19 cellular contexts compared by ENCODE assay signal in the genomic region with DNA sequence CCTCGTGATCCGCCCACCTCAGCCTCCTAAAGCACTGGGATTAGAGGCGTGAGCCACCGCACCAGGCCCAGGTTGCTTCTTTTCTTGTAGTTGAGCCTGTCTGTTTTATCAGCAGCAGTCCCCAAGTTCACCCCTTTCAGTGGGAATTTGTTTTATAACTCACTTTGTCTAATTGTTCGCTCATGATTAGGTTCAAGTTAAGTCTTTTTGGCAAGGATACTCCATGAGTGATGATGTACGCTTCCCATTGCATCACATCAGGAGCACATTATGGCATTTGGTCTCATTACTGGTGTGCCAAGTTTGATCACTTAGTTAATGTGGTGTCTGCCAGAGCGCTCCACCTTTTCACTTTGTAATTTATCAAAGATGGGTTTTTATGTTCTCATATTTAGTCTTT. TPM values are rescaled to one million over a fixed set of nuclear protein-coding genes. Genes with fewer than 3 reads are reported as not detected.
DNase-seq lines count a peak whose midpoint lies in the region; ATAC-seq, FAIRE-seq and TF ChIP-seq lines count a peak whose summit lies in the region.
"Had no signal": no experiment of that assay in that cellular context is flagged by ENCODE, and none has a peak within 500 bp of the region (broad histone marks: within the 10 kb centered on the region; RNA-seq: fewer than 3 reads in every experiment).

No MANE protein-coding gene starts in this region.

- no peaks in the 10 kb centered on the region; the same call in 2 of the 3 replicates for H3K9me3 ChIP-seq in GM12878 (replicated peaks; ENCODE audit: control insufficient read depth, insufficient read depth, low read length)
- no peaks in the 10 kb centered on the region for H3K9me3 ChIP-seq in esophagus muscularis mucosa
- H3K9me3 ChIP-seq in lower lobe of right lung: no peaks in the 10 kb centered on the region
- H3K9me3 ChIP-seq: HAP-1 had no signal

- no peaks in the 10 kb centered on the region for H4K20me1 ChIP-seq in GM12878 (ENCODE audit: control insufficient read depth, insufficient read depth)
- H4K20me1 ChIP-seq: BLaER1 had no signal

- peak; percentile 10 for DNase-seq in NCI-H69 (lab: John Stamatoyannopoulos, UW)
- no peak for DNase-seq in GM12878 (ENCODE audit: low read depth, low spot score)
- DNase-seq in esophagus muscularis mucosa (ENCODE audit: extremely low spot score): peak; percentile 66
- DNase-seq in lower lobe of right lung: no peak
- no peak for DNase-seq in globus pallidus (ENCODE audit: low spot score)
- DNase-seq: CD4-positive, alpha-beta memory T cell; DMS153; DMS79; GF-D8; GM23248 had no signal

- TF ChIP-seq EP300 in GM12878 (IDR thresholded peaks at IDR 0.05; ENCODE audit: borderline replicate concordance in 1 of 2, control insufficient read depth in 1 of 2, low read depth in 2 of 2, low read length in 2 of 2): no peak
- TF ChIP-seq EP300 in esophagus muscularis mucosa (IDR thresholded peaks at IDR 0.05): no peak

- CTCF ChIA-PET in GM12878 (lab: Yijun Ruan, JAX): no interaction called here

- H3K4me1 ChIP-seq in GM12878 (ENCODE audit: control insufficient read depth, insufficient read depth, low read length) (no peaks in the 10 kb centered on the region), esophagus muscularis mucosa (no peaks in the 10 kb centered on the region), lower lobe of right lung (no peaks in the 10 kb centered on the region)
- H3K4me1 ChIP-seq: HAP-1 had no signal

- H3K4me3 ChIP-seq in GM12878: no peak overlapping the region
- no peak overlapping the region for H3K4me3 ChIP-seq in esophagus muscularis mucosa
- H3K4me3 ChIP-seq in lower lobe of right lung: no peak overlapping the region
- H3K4me3 ChIP-seq: BLaER1, GM23248, HAP-1 had no signal

- ATAC-seq in GM12878 (no peak), GM21381 (IDR thresholded peaks at IDR 0.05; ENCODE audit: unreplicated experiment) (no peak), lower lobe of right lung (no peak)

- H3K4me2 ChIP-seq in GM12878 (ENCODE audit: control insufficient read depth, insufficient read depth): no peak overlapping the region
- H3K4me2 ChIP-seq: BLaER1 had no signal

- H3K27ac ChIP-seq in GM12878 (ENCODE audit: control insufficient read depth, insufficient read depth) (no peak overlapping the region), esophagus muscularis mucosa (replicated peaks in 1 of 4) (no peak overlapping the region), lower lobe of right lung (no peak overlapping the region)
- H3K27ac ChIP-seq: BLaER1, GM23248, HL-60 had no signal

- POLR2A ChIA-PET in GM12878 (lab: Charles Lee): no interaction called here

- H3K27me3 ChIP-seq in GM12878 (replicated peaks in 1 of 2; ENCODE audit: control insufficient read depth in 2 of 2, insufficient read depth in 2 of 2, low read length in 1 of 2) (no peaks in the 10 kb centered on the region), esophagus muscularis mucosa (no peaks in the 10 kb centered on the region), lower lobe of right lung (ENCODE audit: low read depth) (no peaks in the 10 kb centered on the region)
- H3K27me3 ChIP-seq: BLaER1 had no signal

- TF ChIP-seq RAD21 in GM12878 (IDR thresholded peaks at IDR 0.05; ENCODE audit: insufficient read depth, low read depth, low read length): no peak

- H3K36me3 ChIP-seq in GM12878 (ENCODE audit: control insufficient read depth in 2 of 2, insufficient read depth in 2 of 2, low read length in 1 of 2) (no peaks in the 10 kb centered on the region), esophagus muscularis mucosa (no peaks in the 10 kb centered on the region), lower lobe of right lung (no peaks in the 10 kb centered on the region)
- H3K36me3 ChIP-seq: HAP-1 had no signal

- 49% methylated on average over 7 of the region's 7 CpGs for WGBS in GM12878 (ENCODE audit: insufficient coverage, insufficient replicate concordance, low lambda C conversion rate, missing lambda C conversion rate)
- 93% methylated on average over 7 of the region's 7 CpGs for WGBS in esophagus muscularis mucosa

- intact Hi-C loops in GM12878 (cut with micrococcal nuclease; ENCODE audit: unreplicated experiment) (no loop called here), esophagus muscularis mucosa (cut with DNase I) (no loop called here), lower lobe of right lung (cut with DNase I) (no loop called here)

- no peak for TF ChIP-seq CTCF in GM12878 (IDR thresholded peaks at IDR 0.05 in 2 of 3, conservative IDR thresholded peaks at IDR 0.05 in 1 of 3; ENCODE audit: control insufficient read depth in 2 of 3, extremely low read depth in 1 of 3, insufficient read depth in 1 of 3, low read depth in 3 of 3, low read length in 3 of 3)
- no peak for TF ChIP-seq CTCF in esophagus muscularis mucosa (IDR thresholded peaks at IDR 0.05)
- TF ChIP-seq CTCF in lower lobe of right lung (IDR thresholded peaks at IDR 0.05): no peak

- in situ Hi-C loops in GM12878 (cut with MboI): no loop called here

- H3K79me2 ChIP-seq in GM12878 (ENCODE audit: control insufficient read depth, insufficient read depth, low read length): no peaks in the 10 kb centered on the region

- TF ChIP-seq POLR2A in GM12878 (IDR thresholded peaks at IDR 0.05; ENCODE audit: low read depth, low read length) (no peak), esophagus muscularis mucosa (IDR thresholded peaks at IDR 0.05; ENCODE audit: low read depth) (no peak)

- RAD21 ChIA-PET in GM12878 (lab: Charles Lee; ENCODE audit: unreplicated experiment): no interaction called here

- no peak overlapping the region for H2AFZ ChIP-seq in GM12878 (ENCODE audit: control insufficient read depth, low read depth, low read length)
- H2AFZ ChIP-seq: GM23248 had no signal

- BruUV-seq in GM12878 (replicated peaks; lab: Mats Ljungman, UMichigan): no TSS peak

- H3K9ac ChIP-seq in GM12878 (ENCODE audit: control insufficient read depth, insufficient read depth, low read length): no peak overlapping the region
- H3K9ac ChIP-seq: BLaER1, GM23248 had no signal

- FAIRE-seq in GM12878 (lab: Jason Lieb, UNC): no peak
- FAIRE-seq: A204.1, GM19239 had no signal

- SMC1A ChIA-PET in GM12878 (lab: Charles Lee; ENCODE audit: uncharacterized antibody, unreplicated experiment): no interaction called here

TF ChIP-seq in GM12878, 131 proteins besides CTCF, POLR2A, EP300 and RAD21 (continues in another document):
- no peak for TF ChIP-seq HDAC6 (IDR thresholded peaks at IDR 0.05; ENCODE audit: unreplicated experiment)
- TF ChIP-seq, protein P1, sequence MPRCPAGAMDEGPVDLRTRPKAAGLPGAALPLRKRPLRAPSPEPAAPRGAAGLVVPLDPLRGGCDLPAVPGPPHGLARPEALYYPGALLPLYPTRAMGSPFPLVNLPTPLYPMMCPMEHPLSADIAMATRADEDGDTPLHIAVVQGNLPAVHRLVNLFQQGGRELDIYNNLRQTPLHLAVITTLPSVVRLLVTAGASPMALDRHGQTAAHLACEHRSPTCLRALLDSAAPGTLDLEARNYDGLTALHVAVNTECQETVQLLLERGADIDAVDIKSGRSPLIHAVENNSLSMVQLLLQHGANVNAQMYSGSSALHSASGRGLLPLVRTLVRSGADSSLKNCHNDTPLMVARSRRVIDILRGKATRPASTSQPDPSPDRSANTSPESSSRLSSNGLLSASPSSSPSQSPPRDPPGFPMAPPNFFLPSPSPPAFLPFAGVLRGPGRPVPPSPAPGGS (IDR thresholded peaks at IDR 0.05; ENCODE audit: borderline replicate concordance, insufficient read depth, low read depth, low read length, poor library complexity, severe bottlenecking): peak; percentile 75

RNA-seq across cellular contexts. Expression of a gene that starts 14.4 kb away (rescaled TPM):
- not detected in 2 replicates for total RNA-seq in GM12878 (2013; cell fraction: nucleolus; rRNA removed)
- total RNA-seq in GM12878 (2014; rRNA removed): not detected in 2 replicates
- total RNA-seq in GM12878 (2014; rRNA removed; fragmentation: Illumina TruSeq; extraction: Trizol): not detected in 2 replicates
- total RNA-seq in GM12878 (2021): not detected in 2 replicates
- polyA plus RNA-seq in GM12878 (2011; ENCODE audit: low read depth): not detected
- polyA plus RNA-seq in GM12878 (2011; rRNA removed): not detected in 2 replicates
- not detected in 2 replicates for polyA plus RNA-seq in GM12878 (2011; cell fraction: cytosol; rRNA removed)
- not detected in 2 replicates for polyA plus RNA-seq in GM12878 (2011; cell fraction: nucleus; rRNA removed)
- polyA plus RNA-seq in GM12878 (2012): not detected in 2 replicates
- not detected in 2 replicates for polyA plus RNA-seq in GM12878 (2014; fragmentation: Illumina TruSeq; extraction: Trizol)
- not detected for polyA plus RNA-seq in GM12878 (2014; fragmentation: Nextera tagmentation; extraction: Ambion mirVana)
- not detected in 2 replicates for polyA plus RNA-seq in GM12878 (2014; rRNA removed)
- 1 to 10 TPM in 1 of 2 experiments, not detected in 1; 1.6 TPM for polyA plus RNA-seq in GM12878 (2016; fragmentation: Nextera tagmentation; extraction: Ambion mirVana)
- polyA minus RNA-seq in GM12878 (2011; rRNA and poly(A)+ RNA removed): not detected in 2 replicates
- not detected in 2 replicates for polyA minus RNA-seq in GM12878 (2011; cell fraction: cytosol; rRNA and poly(A)+ RNA removed)
- not detected in 2 replicates for polyA minus RNA-seq in GM12878 (2011; cell fraction: nucleus; rRNA and poly(A)+ RNA removed)
- under 1 TPM in 2 of 4 donors, not detected in 2; 0.40 to 0.50 TPM for total RNA-seq in esophagus muscularis mucosa
- total RNA-seq in lower lobe of right lung: 3.1 TPM
- total RNA-seq: CD4-positive, alpha-beta memory T cell; H4; HT1080 had no signal
- polyA plus RNA-seq: CD14-positive monocyte; CD4-positive, alpha-beta memory T cell had no signal

RNA-seq across cellular contexts. Expression of a gene that starts 38.7 kb away (rescaled TPM):
- total RNA-seq in GM12878 (2013; cell fraction: nucleolus; rRNA removed): 82.8 and 93.7 TPM in 2 replicates
- total RNA-seq in GM12878 (2014; rRNA removed) (155 and 182 TPM in 2 replicates), GM12878 (2014; rRNA removed; fragmentation: Illumina TruSeq; extraction: Trizol) (240 and 243 TPM in 2 replicates), GM12878 (2021) (214 and 230 TPM in 2 replicates), esophagus muscularis mucosa (1 to 10 TPM in 1 of 4 donors, under 1 TPM in 3; under 0.01 to 1.4 (median 0.30) TPM), lower lobe of right lung (6.7 TPM)
- 48.3 TPM for polyA plus RNA-seq in GM12878 (2011; ENCODE audit: low read depth)
- polyA plus RNA-seq in GM12878 (2011; rRNA removed) (275 and 463 TPM in 2 replicates), GM12878 (2014; fragmentation: Illumina TruSeq; extraction: Trizol) (199 and 258 TPM in 2 replicates), GM12878 (2014; fragmentation: Nextera tagmentation; extraction: Ambion mirVana) (100 to 1,000 TPM; 149 to 236 TPM), GM12878 (2014; rRNA removed) (90.5 and 117 TPM in 2 replicates), GM12878 (2016; fragmentation: Nextera tagmentation; extraction: Ambion mirVana) (100 to 1,000 TPM; 234 to 239 TPM)
- polyA plus RNA-seq in GM12878 (2011; cell fraction: cytosol; rRNA removed): 65.8 and 84.4 TPM in 2 replicates
- 181 and 201 TPM in 2 replicates for polyA plus RNA-seq in GM12878 (2011; cell fraction: nucleus; rRNA removed)
- 106 and 134 TPM in 2 replicates for polyA plus RNA-seq in GM12878 (2012)
- polyA minus RNA-seq in GM12878 (2011; rRNA and poly(A)+ RNA removed): 98.7 and 134 TPM in 2 replicates
- 57.5 and 61.4 TPM in 2 replicates for polyA minus RNA-seq in GM12878 (2011; cell fraction: cytosol; rRNA and poly(A)+ RNA removed)
- polyA minus RNA-seq in GM12878 (2011; cell fraction: nucleus; rRNA and poly(A)+ RNA removed): 65.8 and 71.7 TPM in 2 replicates

Comparison
In these comparisons a context has a peak if more than half of its experiments do, and no peak if none do; other contexts are left out.
1. DNase-seq: peak in NCI-H69 (single experiment) and esophagus muscularis mucosa (single experiment); none in GM12878 (single experiment), lower lobe of right lung (single experiment) and globus pallidus (single experiment).
2. RNA of a gene that starts 38.7 kb away (total RNA-seq): 82.8 to 243 TPM in GM12878; 6.7 TPM in lower lobe of right lung (single experiment) and under 0.01 to 1.4 TPM in esophagus muscularis mucosa; every median in the first group is over 10 times any median in the second.